8 cellular contexts compared by ENCODE assay signal in the genomic region with DNA sequence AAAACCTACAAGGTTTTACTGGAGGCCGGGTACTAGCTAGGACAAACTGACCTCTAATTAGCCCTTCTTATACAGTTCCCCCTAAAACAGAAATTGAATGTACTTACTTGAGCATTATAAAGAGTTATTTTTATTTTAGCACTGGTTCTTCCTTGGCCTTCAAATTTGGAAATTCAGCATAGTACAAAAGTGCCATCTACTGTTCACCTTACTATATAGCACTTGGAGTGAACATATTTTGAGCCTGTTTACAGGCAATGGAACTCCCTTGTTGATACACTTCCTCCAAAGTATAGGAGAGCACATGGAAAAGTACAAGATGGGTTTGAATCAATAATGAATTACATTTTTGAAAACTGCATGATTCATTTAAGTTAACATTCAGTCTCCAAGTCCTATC. TPM values are rescaled to one million over a fixed set of nuclear protein-coding genes. Genes with fewer than 3 reads are reported as not detected.
DNase-seq lines count a peak whose midpoint lies in the region; ATAC-seq and TF ChIP-seq lines count a peak whose summit lies in the region.

No MANE protein-coding gene starts in this region.

- intact Hi-C loops in breast epithelium (cut with DNase I; ENCODE audit: low total_unique reads): loop anchor here (5.0 to 10.0 kb wide), 2 partner anchors 55 to 512 kb away; no protein-coding TSS in a partner anchor

- H3K27ac ChIP-seq in breast epithelium: no peak overlapping the region

- no peaks in the 10 kb centered on the region for H3K9me3 ChIP-seq in breast epithelium

- H3K4me3 ChIP-seq in breast epithelium: no peak overlapping the region

- no peaks in the 10 kb centered on the region for H3K36me3 ChIP-seq in breast epithelium

- ATAC-seq in HG02610 (IDR thresholded peaks at IDR 0.05; ENCODE audit: unreplicated experiment) (peak; percentile 23), omental fat pad (ENCODE audit: low FRiP score) (no peak)

- no peak for TF ChIP-seq POLR2A in breast epithelium (IDR thresholded peaks at IDR 0.05)

- H3K27me3 ChIP-seq in breast epithelium: no peaks in the 10 kb centered on the region

- peak; percentile 18 to 69 (median 68) for TF ChIP-seq CTCF in breast epithelium (IDR thresholded peaks at IDR 0.05)
- TF ChIP-seq CTCF in omental fat pad (IDR thresholded peaks at IDR 0.05): no peak

- DNase-seq in SKM-1 (lab: John Stamatoyannopoulos, UW; ENCODE audit: unreplicated experiment): peak; percentile 28
- DNase-seq in SKM-1 treated with dmso at 0.1 percent for 144 hours (lab: John Stamatoyannopoulos, UW; ENCODE audit: unreplicated experiment): no peak
- DNase-seq in NCI-H345 (lab: John Stamatoyannopoulos, UW): peak; percentile 44
- DNase-seq in breast epithelium (ENCODE audit: low spot score in 2 of 2): no peak
- peak; percentile 72 to 73 for DNase-seq in lung microvascular endothelial cell (ENCODE audit: low read depth in 2 of 2)
- DNase-seq in NCI-H1048 (lab: John Stamatoyannopoulos, UW): no peak
- DNase-seq in omental fat pad (ENCODE audit: low spot score): no peak

- H3K4me1 ChIP-seq in breast epithelium: no peaks in the 10 kb centered on the region

RNA-seq across cellular contexts. Expression of a gene that starts 3.9 kb away (rescaled TPM):
- total RNA-seq in breast epithelium (10 to 100 TPM; 16.0 to 30.4 (median 27.9) TPM), lung microvascular endothelial cell (13.1 and 14.6 TPM in 2 replicates), omental fat pad (10 to 100 TPM; 17.9 to 34.8 (median 23.6) TPM)

RNA-seq across cellular contexts. Expression of a gene that starts 5.1 kb away (rescaled TPM):
- 10 to 100 TPM in 1 of 3 donors, 1 to 10 TPM in 2; 5.3 to 11.1 (median 7.2) TPM for total RNA-seq in breast epithelium
- total RNA-seq in lung microvascular endothelial cell: 9.7 and 14.4 TPM in 2 replicates
- 10 to 100 TPM in 2 of 4 donors, 1 to 10 TPM in 2; 7.5 to 16.6 (median 9.8) TPM for total RNA-seq in omental fat pad

Comparison
In these comparisons a context has a peak if more than half of its experiments do, and no peak if none do; other contexts are left out.
1. DNase-seq: peak in SKM-1 (single experiment), NCI-H345 (single experiment) and lung microvascular endothelial cell (2 of 2); none in SKM-1 treated with dmso at 0.1 percent for 144 hours (single experiment), breast epithelium (0 of 2), NCI-H1048 (single experiment) and omental fat pad (single experiment).
2. CTCF ChIP-seq: peak in breast epithelium (3 of 3); none in omental fat pad (0 of 3).